ENCODE assay signal across 19 cellular contexts in genomic region chr11:26326793-26327400, GRCh38. TPM values are rescaled to one million over a fixed set of nuclear protein-coding genes. Genes with fewer than 3 reads are reported as not detected.
A peak's percentile ranks its signal among the peaks of the same experiment; 100 is the strongest.
DNase-seq lines count a peak whose midpoint lies in the region; ATAC-seq and TF ChIP-seq lines count a peak whose summit lies in the region.
"Had no signal": no experiment of that assay in that cellular context is flagged by ENCODE, and none has a peak within 500 bp of the region (broad histone marks: within the 10 kb centered on the region; RNA-seq: fewer than 3 reads in every experiment).

No MANE protein-coding gene starts in this region.

- no peak overlapping the region for H3K27ac Mint-ChIP-seq in neural progenitor cell
- H3K27ac Mint-ChIP-seq: CD4-positive, CD25-positive, alpha-beta regulatory T cell; CD8-positive, alpha-beta memory T cell; H9; IgD-negative memory B cell had no signal

- H3K27ac ChIP-seq in neural progenitor cell = no peak overlapping the region

- no peak overlapping the region for H3K4me3 Mint-ChIP-seq in neural progenitor cell
- H3K4me3 Mint-ChIP-seq: CD4-positive, CD25-positive, alpha-beta regulatory T cell; CD8-positive, alpha-beta memory T cell; H9; IgD-negative memory B cell had no signal

- H3K4me1 ChIP-seq in neural progenitor cell = peaks cover 40% of the 10 kb centered on the region
- H3K4me1 ChIP-seq: BE2C had no signal

- TF ChIP-seq CTCF in epithelial cell of esophagus (IDR thresholded peaks at IDR 0.05; ENCODE audit: insufficient read depth, low read depth, low read length, missing control alignments) (no peak), neural progenitor cell (IDR thresholded peaks at IDR 0.05) (no peak)

- H3K79me2 ChIP-seq in neural progenitor cell (ENCODE audit: low read depth) = no peaks in the 10 kb centered on the region

- no peak overlapping the region for H3K9ac ChIP-seq in neural progenitor cell

- H3F3A ChIP-seq in neural progenitor cell (ENCODE audit: low read depth) = peaks cover 32% of the 10 kb centered on the region

- no peak overlapping the region for H3K4me3 ChIP-seq in epithelial cell of esophagus (ENCODE audit: low read length)
- H3K4me3 ChIP-seq in neural progenitor cell = no peak overlapping the region

- H3K27me3 ChIP-seq in neural progenitor cell = no peaks in the 10 kb centered on the region
- H3K27me3 ChIP-seq: BE2C had no signal

- no peaks in the 10 kb centered on the region for H4K20me1 ChIP-seq in neural progenitor cell (ENCODE audit: low read depth)

- no peaks in the 10 kb centered on the region for H3K9me3 Mint-ChIP-seq in neural progenitor cell
- H3K9me3 Mint-ChIP-seq: H9 had no signal

- H3K4me2 ChIP-seq in neural progenitor cell = no peak overlapping the region

- H3K27me3 Mint-ChIP-seq in neural progenitor cell (ENCODE audit: insufficient read depth, low read depth) = peaks cover 3% of the 10 kb centered on the region
- H3K27me3 Mint-ChIP-seq: CD4-positive, CD25-positive, alpha-beta regulatory T cell; CD8-positive, alpha-beta memory T cell had no signal

- ATAC-seq in HG03280 (IDR thresholded peaks at IDR 0.05; ENCODE audit: unreplicated experiment) = no peak
- ATAC-seq: HepG2 had no signal

- H3K36me3 ChIP-seq in neural progenitor cell = no peaks in the 10 kb centered on the region
- H3K36me3 ChIP-seq: BE2C had no signal

- no peak overlapping the region for H2AFZ ChIP-seq in neural progenitor cell (replicated peaks)

- peaks cover 37% of the 10 kb centered on the region for H3K4me1 Mint-ChIP-seq in neural progenitor cell
- H3K4me1 Mint-ChIP-seq: CD4-positive, CD25-positive, alpha-beta regulatory T cell; CD8-positive, alpha-beta memory T cell; IgD-negative memory B cell had no signal

- DNase-seq in HT-29 (ENCODE audit: low spot score) (peak; percentile 91), NCI-H526 treated with DMSO at 0.1 percent for 48 hours (lab: John Stamatoyannopoulos, UW) (peak; percentile 8), epithelial cell of esophagus (ENCODE audit: low read depth) (peak; percentile 52), neural progenitor cell (ENCODE audit: low spot score) (no peak)
- DNase-seq in activated CD4-positive, alpha-beta T cell treated with anti-CD3 and anti-CD28 coated beads, Interleukin-2, amount 50 U/mL, for 4 hours = no peak
- DNase-seq: ACHN; BE2C; C1 segment of cervical spinal cord; CD4-positive, CD25-positive, alpha-beta regulatory T cell; CD8-positive, alpha-beta memory T cell; COR-L47; DMS79 treated with DMSO at 0.1 percent for 48 hours; GF-D8; H9; KBM-7 had no signal

- no peaks in the 10 kb centered on the region for H3K9me3 ChIP-seq in neural progenitor cell (ENCODE audit: low read depth)
- H3K9me3 ChIP-seq: BE2C had no signal

- no peaks in the 10 kb centered on the region for H3K36me3 Mint-ChIP-seq in neural progenitor cell
- H3K36me3 Mint-ChIP-seq: CD4-positive, CD25-positive, alpha-beta regulatory T cell; CD8-positive, alpha-beta memory T cell had no signal

RNA-seq across cellular contexts. Expression of gene ANO3, which starts 5.0 kb away (rescaled TPM):
- under 0.01 and 0.57 TPM in 2 replicates for total RNA-seq in HT-29 (2014; rRNA removed; shearing (Covaris generic))
- total RNA-seq in neural progenitor cell (ENCODE audit: low replicate concordance) = 0.90 and 2.5 TPM in 2 replicates
- total RNA-seq: CD4-positive, CD25-positive, alpha-beta regulatory T cell; CD8-positive, alpha-beta memory T cell; H1; H9 had no signal

Comparison
In these comparisons a context has a peak if more than half of its experiments do, and no peak if none do; other contexts are left out.
1. DNase-seq: peak in HT-29 (single experiment), NCI-H526 treated with DMSO at 0.1 percent for 48 hours (single experiment) and epithelial cell of esophagus (single experiment); none in activated CD4-positive, alpha-beta T cell treated with anti-CD3 and anti-CD28 coated beads, Interleukin-2, amount 50 U/mL, for 4 hours (0 of 2) and neural progenitor cell (single experiment).